22 cellular contexts compared by ENCODE assay signal in genomic region chr18:9862686-9863085, GRCh38. TPM values are rescaled to one million over a fixed set of nuclear protein-coding genes. Genes with fewer than 3 reads are reported as not detected.
"Had no signal": no experiment of that assay in that cellular context is flagged by ENCODE, and none has a peak within 500 bp of the region (broad histone marks: within the 10 kb centered on the region; RNA-seq: fewer than 3 reads in every experiment).

No MANE protein-coding gene starts in this region.

- H3K27me3 ChIP-seq: dorsolateral prefrontal cortex, sigmoid colon, upper lobe of left lung had no signal

- H3K4me3 Mint-ChIP-seq: activated naive CD4-positive, alpha-beta T cell treated with anti-CD3 and anti-CD28 coated beads for 36 hours; activated T-cell treated with anti-CD3 and anti-CD28 coated beads, Interleukin-2, amount 50 U/mL, for 4 hours; brain; mesothelial cell of epicardium; nephron; stimulated activated effector memory CD8-positive, alpha-beta T cell treated with anti-CD3 and anti-CD28 coated beads, Interleukin-12 subunit alpha, Interleukin-12 subunit beta, amount 100 ng/mL, for 72 hours had no signal

- H3K27ac ChIP-seq: dorsolateral prefrontal cortex, epithelial cell of prostate, sigmoid colon, thoracic aorta, upper lobe of left lung had no signal

- H3K4me1 Mint-ChIP-seq: mesothelial cell of epicardium, nephron had no signal

- ATAC-seq: left lobe of liver had no signal

- H3K27ac Mint-ChIP-seq: activated naive CD4-positive, alpha-beta T cell treated with anti-CD3 and anti-CD28 coated beads for 36 hours; mesothelial cell of epicardium; nephron; stimulated activated effector memory CD8-positive, alpha-beta T cell treated with anti-CD3 and anti-CD28 coated beads, Interleukin-12 subunit alpha, Interleukin-12 subunit beta, amount 100 ng/mL, for 72 hours had no signal

- H3K9me3 ChIP-seq: thoracic aorta had no signal

- H3K27me3 Mint-ChIP-seq: brain had no signal

- DNase-seq: activated CD4-positive, alpha-beta T cell treated with anti-CD3 and anti-CD28 coated beads, Interleukin-2, amount 50 U/mL, for 1 hour; activated CD4-positive, CD25-positive, alpha-beta regulatory T cell treated with anti-CD3 and anti-CD28 coated beads, Interleukin-2, amount 50 U/mL, for 72 hours; activated CD8-positive, alpha-beta memory T cell treated with anti-CD3 and anti-CD28 coated beads, Interleukin-2, amount 50 U/mL, for 4 hours; activated T-cell treated with anti-CD3 and anti-CD28 coated beads, Interleukin-2, amount 50 U/mL, for 4 hours; anterior cingulate cortex; dorsolateral prefrontal cortex; foreskin fibroblast; kidney; occipital lobe; posterior cingulate gyrus; sigmoid colon; upper lobe of left lung had no signal

- H3K36me3 Mint-ChIP-seq: brain; stimulated activated effector memory CD8-positive, alpha-beta T cell treated with anti-CD3 and anti-CD28 coated beads, Interleukin-12 subunit alpha, Interleukin-12 subunit beta, amount 100 ng/mL, for 72 hours had no signal

- H3K4me3 ChIP-seq: dorsolateral prefrontal cortex, lung, sigmoid colon, thoracic aorta, upper lobe of left lung had no signal

- H3K4me1 ChIP-seq: sigmoid colon had no signal

RNA-seq across cellular contexts. Expression of gene TXNDC2, which starts 23.1 kb away (rescaled TPM):
- total RNA-seq: activated naive CD4-positive, alpha-beta T cell treated with anti-CD3 and anti-CD28 coated beads for 36 hours; activated T-cell treated with anti-CD3 and anti-CD28 coated beads, Interleukin-2, amount 50 U/mL, for 4 hours; left lobe of liver; mesothelial cell of epicardium; occipital lobe; renal cortical epithelial cell; sigmoid colon had no signal
